19 cellular contexts compared by ENCODE assay signal in genomic region chr14:81474685-81475324, GRCh38. TPM values are rescaled to one million over a fixed set of nuclear protein-coding genes. Genes with fewer than 3 reads are reported as not detected.
A peak's percentile ranks its signal among the peaks of the same experiment; 100 is the strongest.
DNase-seq lines count a peak whose midpoint lies in the region; ATAC-seq, FAIRE-seq and TF ChIP-seq lines count a peak whose summit lies in the region.
"Had no signal": no experiment of that assay in that cellular context is flagged by ENCODE, and none has a peak within 500 bp of the region (broad histone marks: within the 10 kb centered on the region; RNA-seq: fewer than 3 reads in every experiment).

No MANE protein-coding gene starts in this region.

- intact Hi-C loops in MCF 10A (cut with micrococcal nuclease) = no loop called here
- intact Hi-C loops in mammary epithelial cell (cut with micrococcal nuclease) = no loop called here
- intact Hi-C loops in cardiac septum (cut with DNase I) = no loop called here

- CTCF ChIA-PET in MCF 10A (lab: Yijun Ruan, JAX) (no interaction called here), mammary epithelial cell (lab: Charles Lee; ENCODE audit: low non-redundant PET) (no interaction called here)

- H3K27me3 Mint-ChIP-seq in MCF 10A (ENCODE audit: insufficient read depth, unreplicated experiment) (no peaks in the 10 kb centered on the region), type B pancreatic cell (no peaks in the 10 kb centered on the region)
- no peaks in the 10 kb centered on the region for H3K27me3 Mint-ChIP-seq in effector memory CD8-positive, alpha-beta T cell

- H3K9me3 Mint-ChIP-seq in MCF 10A (ENCODE audit: unreplicated experiment) (no peaks in the 10 kb centered on the region), type B pancreatic cell (no peaks in the 10 kb centered on the region)
- H3K9me3 Mint-ChIP-seq in effector memory CD8-positive, alpha-beta T cell = no peaks in the 10 kb centered on the region
- H3K9me3 Mint-ChIP-seq: endodermal cell, neural crest cell had no signal

- no peaks in the 10 kb centered on the region for H4K20me1 ChIP-seq in mammary epithelial cell (ENCODE audit: insufficient read depth, low read length)

- no peak overlapping the region for H3K4me3 Mint-ChIP-seq in MCF 10A (ENCODE audit: unreplicated experiment)
- H3K4me3 Mint-ChIP-seq in effector memory CD8-positive, alpha-beta T cell = peak overlapping the region; percentile 69 to 72
- no peak overlapping the region for H3K4me3 Mint-ChIP-seq in type B pancreatic cell
- H3K4me3 Mint-ChIP-seq: endodermal cell, neural crest cell had no signal

- dilution Hi-C loops in mammary epithelial cell (cut with HindIII; ENCODE audit: low sequenced_read_pairs) = no loop called here

- H3K4me3 ChIP-seq in mammary epithelial cell (replicated peaks in 1 of 3; ENCODE audit: insufficient read depth in 1 of 3, low read depth in 2 of 3, low read length in 3 of 3) = no peak overlapping the region
- H3K4me3 ChIP-seq in Peyer's patch = no peak overlapping the region
- H3K4me3 ChIP-seq: tibial artery had no signal

- no peak overlapping the region for H3K9ac ChIP-seq in mammary epithelial cell (ENCODE audit: insufficient read depth, low read length)

- WGBS in mammary epithelial cell (ENCODE audit: low coverage, missing lambda C conversion rate) = 95% methylated on average over 5 of the region's 5 CpGs

- H3K4me2 ChIP-seq in mammary epithelial cell (ENCODE audit: insufficient read depth, low read depth, low read length) = no peak overlapping the region

- no peak overlapping the region for H2AFZ ChIP-seq in mammary epithelial cell (ENCODE audit: low read depth, low read length)

- no peak for TF ChIP-seq POLR2A in Peyer's patch (IDR thresholded peaks at IDR 0.05)
- no peak for TF ChIP-seq POLR2A in H54 (IDR thresholded peaks at IDR 0.05; ENCODE audit: low read depth, low read length)

- POLR2A ChIA-PET in MCF 10A (lab: Yijun Ruan, JAX) = interaction anchor here (0.7 kb wide), 1 partner anchor 44 kb away, joined by 3 read pairs; no protein-coding TSS in a partner anchor

- H3K4me1 ChIP-seq in mammary epithelial cell (ENCODE audit: insufficient read depth, low read length) = no peaks in the 10 kb centered on the region
- no peaks in the 10 kb centered on the region for H3K4me1 ChIP-seq in Peyer's patch
- H3K4me1 ChIP-seq: tibial artery had no signal

- H3K4me1 Mint-ChIP-seq in MCF 10A (ENCODE audit: insufficient read depth, unreplicated experiment) (no peaks in the 10 kb centered on the region), type B pancreatic cell (ENCODE audit: unreplicated experiment) (no peaks in the 10 kb centered on the region)
- peaks cover 14 to 23% of the 10 kb centered on the region in 2 donors for H3K4me1 Mint-ChIP-seq in effector memory CD8-positive, alpha-beta T cell (ENCODE audit: low read depth in 2 of 2)
- H3K4me1 Mint-ChIP-seq: endodermal cell, neural crest cell had no signal

- no TSS peak for BruUV-seq in MCF 10A (replicated peaks; lab: Mats Ljungman, UMichigan)
- BruUV-seq in mammary epithelial cell (replicated peaks; lab: Mats Ljungman, UMichigan) = no TSS peak

- DNase-seq in MCF 10A (ENCODE audit: unreplicated experiment) = no peak
- DNase-seq in mammary epithelial cell = no peak
- no peak for DNase-seq in Peyer's patch
- no peak for DNase-seq in effector memory CD8-positive, alpha-beta T cell
- no peak for DNase-seq in type B pancreatic cell (ENCODE audit: extremely low spot score, unreplicated experiment)
- no peak for DNase-seq in cardiac septum (ENCODE audit: low spot score)
- no peak for DNase-seq in H54 (ENCODE audit: insufficient read length, low spot score)
- DNase-seq: activated CD4-positive, alpha-beta T cell treated with anti-CD3 and anti-CD28 coated beads for 48 hours; activated gamma-delta T cell treated with Interleukin-2 at 50 U/mL for 16 hours; DMS 273 treated with DMSO at 0.1 percent for 48 hours; endodermal cell; NCI-H1930; NCI-H69; stimulated activated CD4-positive, alpha-beta T cell treated with anti-CD3 and anti-CD28 coated beads, Interleukin-1b, Interleukin-23, amount 100 ng/mL, for 48 hours; tibial artery had no signal

- H3K27me3 ChIP-seq in mammary epithelial cell (ENCODE audit: insufficient read depth, low read length) = no peaks in the 10 kb centered on the region
- H3K27me3 ChIP-seq in Peyer's patch = no peaks in the 10 kb centered on the region
- H3K27me3 ChIP-seq: tibial artery had no signal

- no peaks in the 10 kb centered on the region for H3K79me2 ChIP-seq in mammary epithelial cell (ENCODE audit: insufficient read depth, low read length)

- H3K27ac ChIP-seq in mammary epithelial cell (ENCODE audit: insufficient read depth, low read depth, low read length) = no peak overlapping the region
- peak overlapping the region; percentile 5 to 50 (median 40) for H3K27ac ChIP-seq in Peyer's patch
- H3K27ac ChIP-seq: RWPE1, tibial artery had no signal

- peaks cover 11% of the 10 kb centered on the region for H3K36me3 ChIP-seq in mammary epithelial cell (ENCODE audit: insufficient read depth, low read length)
- H3K36me3 ChIP-seq in Peyer's patch = peaks cover 0 to 45% (median 0%) of the 10 kb centered on the region in 3 donors

- H3K27ac Mint-ChIP-seq in MCF 10A (ENCODE audit: low read depth, unreplicated experiment) (peak overlapping the region; percentile 49), type B pancreatic cell (no peak overlapping the region)
- H3K27ac Mint-ChIP-seq in effector memory CD8-positive, alpha-beta T cell = peak overlapping the region; percentile 88 to 93
- H3K27ac Mint-ChIP-seq: endodermal cell had no signal

- no peak for TF ChIP-seq CTCF in MCF 10A (IDR thresholded peaks at IDR 0.05; ENCODE audit: unreplicated experiment)
- no peak for TF ChIP-seq CTCF in mammary epithelial cell (conservative IDR thresholded peaks at IDR 0.05 in 1 of 2, IDR thresholded peaks at IDR 0.05 in 1 of 2; ENCODE audit: extremely low read depth in 1 of 2, insufficient read depth in 1 of 2, low read depth in 1 of 2, low read length in 2 of 2)
- no peak for TF ChIP-seq CTCF in Peyer's patch (IDR thresholded peaks at IDR 0.05)
- TF ChIP-seq CTCF in type B pancreatic cell (conservative IDR thresholded peaks at IDR 0.05) = no peak

- H3K9me3 ChIP-seq in mammary epithelial cell (replicated peaks; ENCODE audit: insufficient read depth, low read length) = no peaks in the 10 kb centered on the region
- H3K9me3 ChIP-seq in Peyer's patch = no peaks in the 10 kb centered on the region
- H3K9me3 ChIP-seq: tibial artery had no signal

- peak; percentile 64 for ATAC-seq in effector memory CD8-positive, alpha-beta T cell (replicated peaks)
- ATAC-seq in GM21786 (IDR thresholded peaks at IDR 0.05; ENCODE audit: unreplicated experiment) = no peak

- in situ Hi-C loops in mammary epithelial cell (cut with MboI; ENCODE audit: low sequenced_read_pairs in 2 of 2) = loop anchor here (25.0 kb wide), 1 partner anchor 488 kb away; no protein-coding TSS in a partner anchor

- H3K36me3 Mint-ChIP-seq in MCF 10A (ENCODE audit: insufficient read depth, unreplicated experiment) (peaks cover 78% of the 10 kb centered on the region), type B pancreatic cell (peaks cover 11% of the 10 kb centered on the region)
- peaks cover 45% of the 10 kb centered on the region for H3K36me3 Mint-ChIP-seq in effector memory CD8-positive, alpha-beta T cell (ENCODE audit: insufficient read depth)

- FAIRE-seq in H54 (lab: Jason Lieb, UNC) = no peak
- FAIRE-seq: H1 had no signal

RNA-seq across cellular contexts. Expression of gene SEL1L, which starts 58.8 kb away (rescaled TPM):
- total RNA-seq in MCF 10A (2022) (152 and 190 TPM in 2 replicates), mammary epithelial cell (10 to 100 TPM; 64.3 to 85.9 TPM), Peyer's patch (10 to 100 TPM; 16.5 to 57.1 (median 44.7) TPM), type B pancreatic cell (ENCODE audit: low replicate concordance) (58.3 and 59.0 TPM in 2 replicates), cardiac septum (64.8 TPM)
- polyA plus RNA-seq in mammary epithelial cell = 8.3 TPM
- 36.8 TPM for polyA minus RNA-seq in mammary epithelial cell

Comparison
In these comparisons a context has a peak if more than half of its experiments do, and no peak if none do; other contexts are left out.
1. H3K4me3 Mint-ChIP-seq: peak in effector memory CD8-positive, alpha-beta T cell (2 of 2); none in MCF 10A (single experiment) and type B pancreatic cell (single experiment).